ENCODE assay signal across 1 cellular context in genomic region chr6:4647414-4648365, GRCh38.
TF ChIP-seq lines count a peak whose summit lies in the region.

No MANE protein-coding gene starts in this region.

TF ChIP-seq in HepG2, 621 proteins besides CTCF, POLR2A, EP300 and RAD21 (continued from another document and continues in another):
- TF ChIP-seq PRDM15 (CRISPR knock-in tag; IDR thresholded peaks at IDR 0.05) (peak; percentile 100), GTF2F1 (IDR thresholded peaks at IDR 0.05; ENCODE audit: low read length) (no peak), SNRNP70 (IDR thresholded peaks at IDR 0.05; ENCODE audit: low read depth, low read length) (no peak), KLF16 (CRISPR knock-in tag; IDR thresholded peaks at IDR 0.05) (peak in 1 of 2 experiments; percentile 92; a peak in 2 of 4 replicates), SMC3 (IDR thresholded peaks at IDR 0.05; ENCODE audit: low read length) (no peak), ZNF431 (CRISPR knock-in tag; IDR thresholded peaks at IDR 0.05; ENCODE audit: borderline replicate concordance, low read depth) (peak; percentile 89; the same call in 1 of the 2 replicates), ZKSCAN5 (CRISPR knock-in tag; IDR thresholded peaks at IDR 0.05) (0 out of 2 replicates have a peak, but pooled peaks have one; percentile 17), KDM2A (CRISPR knock-in tag; IDR thresholded peaks at IDR 0.05; ENCODE audit: borderline replicate concordance, low read depth) (peak; percentile 90), MED8 (CRISPR knock-in tag; IDR thresholded peaks at IDR 0.05; ENCODE audit: insufficient replicate concordance) (no peak), MATR3 (CRISPR knock-in tag; IDR thresholded peaks at IDR 0.05) (no peak), ZNF24 (IDR thresholded peaks at IDR 0.05) (no peak), ZNF781 (CRISPR knock-in tag; IDR thresholded peaks at IDR 0.05; ENCODE audit: borderline replicate concordance, not compliant biosample characterization) (peak; percentile 65), SP2 (CRISPR knock-in tag; IDR thresholded peaks at IDR 0.05) (no peak), CCDC6 (CRISPR knock-in tag; IDR thresholded peaks at IDR 0.05) (peak; percentile 97), RFX3 (CRISPR knock-in tag; IDR thresholded peaks at IDR 0.05) (no peak), POLR2AphosphoS5 (IDR thresholded peaks at IDR 0.05; ENCODE audit: low read depth, low read length) (no peak), EHMT2 (IDR thresholded peaks at IDR 0.05; ENCODE audit: borderline replicate concordance, low read depth, low read length) (no peak), ZNF468 (CRISPR knock-in tag; IDR thresholded peaks at IDR 0.05) (no peak), FOXA3 (CRISPR knock-in tag; IDR thresholded peaks at IDR 0.05) (peak; percentile 71), BRCA1 (CRISPR knock-in tag; IDR thresholded peaks at IDR 0.05) (0 out of 2 replicates have a peak, but pooled peaks have one; percentile 31), TFDP2 (CRISPR knock-in tag; IDR thresholded peaks at IDR 0.05) (peak; percentile 95), ZBTB10 (CRISPR knock-in tag; IDR thresholded peaks at IDR 0.05; ENCODE audit: borderline replicate concordance) (no peak; the same call in 1 of the 2 replicates), ZNF674 (CRISPR knock-in tag; IDR thresholded peaks at IDR 0.05; ENCODE audit: low read depth) (no peak), KAT8 (CRISPR knock-in tag; IDR thresholded peaks at IDR 0.05) (peak; percentile 83)
- TF ChIP-seq, protein P1, sequence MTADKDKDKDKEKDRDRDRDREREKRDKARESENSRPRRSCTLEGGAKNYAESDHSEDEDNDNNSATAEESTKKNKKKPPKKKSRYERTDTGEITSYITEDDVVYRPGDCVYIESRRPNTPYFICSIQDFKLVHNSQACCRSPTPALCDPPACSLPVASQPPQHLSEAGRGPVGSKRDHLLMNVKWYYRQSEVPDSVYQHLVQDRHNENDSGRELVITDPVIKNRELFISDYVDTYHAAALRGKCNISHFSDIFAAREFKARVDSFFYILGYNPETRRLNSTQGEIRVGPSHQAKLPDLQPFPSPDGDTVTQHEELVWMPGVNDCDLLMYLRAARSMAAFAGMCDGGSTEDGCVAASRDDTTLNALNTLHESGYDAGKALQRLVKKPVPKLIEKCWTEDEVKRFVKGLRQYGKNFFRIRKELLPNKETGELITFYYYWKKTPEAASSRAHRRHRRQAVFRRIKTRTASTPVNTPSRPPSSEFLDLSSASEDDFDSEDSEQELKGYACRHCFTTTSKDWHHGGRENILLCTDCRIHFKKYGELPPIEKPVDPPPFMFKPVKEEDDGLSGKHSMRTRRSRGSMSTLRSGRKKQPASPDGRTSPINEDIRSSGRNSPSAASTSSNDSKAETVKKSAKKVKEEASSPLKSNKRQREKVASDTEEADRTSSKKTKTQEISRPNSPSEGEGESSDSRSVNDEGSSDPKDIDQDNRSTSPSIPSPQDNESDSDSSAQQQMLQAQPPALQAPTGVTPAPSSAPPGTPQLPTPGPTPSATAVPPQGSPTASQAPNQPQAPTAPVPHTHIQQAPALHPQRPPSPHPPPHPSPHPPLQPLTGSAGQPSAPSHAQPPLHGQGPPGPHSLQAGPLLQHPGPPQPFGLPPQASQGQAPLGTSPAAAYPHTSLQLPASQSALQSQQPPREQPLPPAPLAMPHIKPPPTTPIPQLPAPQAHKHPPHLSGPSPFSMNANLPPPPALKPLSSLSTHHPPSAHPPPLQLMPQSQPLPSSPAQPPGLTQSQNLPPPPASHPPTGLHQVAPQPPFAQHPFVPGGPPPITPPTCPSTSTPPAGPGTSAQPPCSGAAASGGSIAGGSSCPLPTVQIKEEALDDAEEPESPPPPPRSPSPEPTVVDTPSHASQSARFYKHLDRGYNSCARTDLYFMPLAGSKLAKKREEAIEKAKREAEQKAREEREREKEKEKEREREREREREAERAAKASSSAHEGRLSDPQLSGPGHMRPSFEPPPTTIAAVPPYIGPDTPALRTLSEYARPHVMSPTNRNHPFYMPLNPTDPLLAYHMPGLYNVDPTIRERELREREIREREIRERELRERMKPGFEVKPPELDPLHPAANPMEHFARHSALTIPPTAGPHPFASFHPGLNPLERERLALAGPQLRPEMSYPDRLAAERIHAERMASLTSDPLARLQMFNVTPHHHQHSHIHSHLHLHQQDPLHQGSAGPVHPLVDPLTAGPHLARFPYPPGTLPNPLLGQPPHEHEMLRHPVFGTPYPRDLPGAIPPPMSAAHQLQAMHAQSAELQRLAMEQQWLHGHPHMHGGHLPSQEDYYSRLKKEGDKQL (CRISPR knock-in tag; IDR thresholded peaks at IDR 0.05; ENCODE audit: low read depth): no peak
- TF ChIP-seq, protein P2, sequence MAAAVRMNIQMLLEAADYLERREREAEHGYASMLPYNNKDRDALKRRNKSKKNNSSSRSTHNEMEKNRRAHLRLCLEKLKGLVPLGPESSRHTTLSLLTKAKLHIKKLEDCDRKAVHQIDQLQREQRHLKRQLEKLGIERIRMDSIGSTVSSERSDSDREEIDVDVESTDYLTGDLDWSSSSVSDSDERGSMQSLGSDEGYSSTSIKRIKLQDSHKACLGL (CRISPR knock-in tag; IDR thresholded peaks at IDR 0.05): peak; percentile 87
- TF ChIP-seq, protein P3, sequence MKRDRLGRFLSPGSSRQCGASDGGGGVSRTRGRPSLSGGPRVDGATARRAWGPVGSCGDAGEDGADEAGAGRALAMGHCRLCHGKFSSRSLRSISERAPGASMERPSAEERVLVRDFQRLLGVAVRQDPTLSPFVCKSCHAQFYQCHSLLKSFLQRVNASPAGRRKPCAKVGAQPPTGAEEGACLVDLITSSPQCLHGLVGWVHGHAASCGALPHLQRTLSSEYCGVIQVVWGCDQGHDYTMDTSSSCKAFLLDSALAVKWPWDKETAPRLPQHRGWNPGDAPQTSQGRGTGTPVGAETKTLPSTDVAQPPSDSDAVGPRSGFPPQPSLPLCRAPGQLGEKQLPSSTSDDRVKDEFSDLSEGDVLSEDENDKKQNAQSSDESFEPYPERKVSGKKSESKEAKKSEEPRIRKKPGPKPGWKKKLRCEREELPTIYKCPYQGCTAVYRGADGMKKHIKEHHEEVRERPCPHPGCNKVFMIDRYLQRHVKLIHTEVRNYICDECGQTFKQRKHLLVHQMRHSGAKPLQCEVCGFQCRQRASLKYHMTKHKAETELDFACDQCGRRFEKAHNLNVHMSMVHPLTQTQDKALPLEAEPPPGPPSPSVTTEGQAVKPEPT (CRISPR knock-in tag; IDR thresholded peaks at IDR 0.05; ENCODE audit: low read depth): 0 out of 2 replicates have a peak, but pooled peaks have one; percentile 27
- TF ChIP-seq, protein P4, sequence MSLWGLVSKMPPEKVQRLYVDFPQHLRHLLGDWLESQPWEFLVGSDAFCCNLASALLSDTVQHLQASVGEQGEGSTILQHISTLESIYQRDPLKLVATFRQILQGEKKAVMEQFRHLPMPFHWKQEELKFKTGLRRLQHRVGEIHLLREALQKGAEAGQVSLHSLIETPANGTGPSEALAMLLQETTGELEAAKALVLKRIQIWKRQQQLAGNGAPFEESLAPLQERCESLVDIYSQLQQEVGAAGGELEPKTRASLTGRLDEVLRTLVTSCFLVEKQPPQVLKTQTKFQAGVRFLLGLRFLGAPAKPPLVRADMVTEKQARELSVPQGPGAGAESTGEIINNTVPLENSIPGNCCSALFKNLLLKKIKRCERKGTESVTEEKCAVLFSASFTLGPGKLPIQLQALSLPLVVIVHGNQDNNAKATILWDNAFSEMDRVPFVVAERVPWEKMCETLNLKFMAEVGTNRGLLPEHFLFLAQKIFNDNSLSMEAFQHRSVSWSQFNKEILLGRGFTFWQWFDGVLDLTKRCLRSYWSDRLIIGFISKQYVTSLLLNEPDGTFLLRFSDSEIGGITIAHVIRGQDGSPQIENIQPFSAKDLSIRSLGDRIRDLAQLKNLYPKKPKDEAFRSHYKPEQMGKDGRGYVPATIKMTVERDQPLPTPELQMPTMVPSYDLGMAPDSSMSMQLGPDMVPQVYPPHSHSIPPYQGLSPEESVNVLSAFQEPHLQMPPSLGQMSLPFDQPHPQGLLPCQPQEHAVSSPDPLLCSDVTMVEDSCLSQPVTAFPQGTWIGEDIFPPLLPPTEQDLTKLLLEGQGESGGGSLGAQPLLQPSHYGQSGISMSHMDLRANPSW (CRISPR knock-in tag; IDR thresholded peaks at IDR 0.05; ENCODE audit: borderline replicate concordance): no peak
- TF ChIP-seq, protein P5, sequence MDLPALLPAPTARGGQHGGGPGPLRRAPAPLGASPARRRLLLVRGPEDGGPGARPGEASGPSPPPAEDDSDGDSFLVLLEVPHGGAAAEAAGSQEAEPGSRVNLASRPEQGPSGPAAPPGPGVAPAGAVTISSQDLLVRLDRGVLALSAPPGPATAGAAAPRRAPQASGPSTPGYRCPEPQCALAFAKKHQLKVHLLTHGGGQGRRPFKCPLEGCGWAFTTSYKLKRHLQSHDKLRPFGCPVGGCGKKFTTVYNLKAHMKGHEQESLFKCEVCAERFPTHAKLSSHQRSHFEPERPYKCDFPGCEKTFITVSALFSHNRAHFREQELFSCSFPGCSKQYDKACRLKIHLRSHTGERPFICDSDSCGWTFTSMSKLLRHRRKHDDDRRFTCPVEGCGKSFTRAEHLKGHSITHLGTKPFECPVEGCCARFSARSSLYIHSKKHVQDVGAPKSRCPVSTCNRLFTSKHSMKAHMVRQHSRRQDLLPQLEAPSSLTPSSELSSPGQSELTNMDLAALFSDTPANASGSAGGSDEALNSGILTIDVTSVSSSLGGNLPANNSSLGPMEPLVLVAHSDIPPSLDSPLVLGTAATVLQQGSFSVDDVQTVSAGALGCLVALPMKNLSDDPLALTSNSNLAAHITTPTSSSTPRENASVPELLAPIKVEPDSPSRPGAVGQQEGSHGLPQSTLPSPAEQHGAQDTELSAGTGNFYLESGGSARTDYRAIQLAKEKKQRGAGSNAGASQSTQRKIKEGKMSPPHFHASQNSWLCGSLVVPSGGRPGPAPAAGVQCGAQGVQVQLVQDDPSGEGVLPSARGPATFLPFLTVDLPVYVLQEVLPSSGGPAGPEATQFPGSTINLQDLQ (CRISPR knock-in tag; IDR thresholded peaks at IDR 0.05): no peak; the same call in 1 of the 2 replicates
- TF ChIP-seq, protein P6, sequence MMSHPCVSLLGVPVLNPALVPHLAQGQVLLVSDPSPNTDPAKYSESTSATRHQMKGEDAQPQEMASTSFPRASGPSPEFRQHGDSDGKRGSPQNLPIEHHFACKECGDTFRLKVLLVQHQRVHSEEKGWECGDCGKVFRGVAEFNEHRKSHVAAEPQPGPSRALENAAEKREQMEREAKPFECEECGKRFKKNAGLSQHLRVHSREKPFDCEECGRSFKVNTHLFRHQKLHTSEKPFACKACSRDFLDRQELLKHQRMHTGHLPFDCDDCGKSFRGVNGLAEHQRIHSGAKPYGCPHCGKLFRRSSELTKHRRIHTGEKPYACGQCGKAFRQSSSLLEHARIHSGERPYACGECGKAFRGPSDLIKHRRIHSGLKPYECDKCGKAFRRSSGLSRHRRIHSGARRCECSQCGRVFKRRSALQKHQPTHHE (CRISPR knock-in tag; IDR thresholded peaks at IDR 0.05; ENCODE audit: borderline replicate concordance): peak; percentile 81; the same call in 1 of the 2 replicates
